ENCODE assay signal across 10 cellular contexts in the genomic region with DNA sequence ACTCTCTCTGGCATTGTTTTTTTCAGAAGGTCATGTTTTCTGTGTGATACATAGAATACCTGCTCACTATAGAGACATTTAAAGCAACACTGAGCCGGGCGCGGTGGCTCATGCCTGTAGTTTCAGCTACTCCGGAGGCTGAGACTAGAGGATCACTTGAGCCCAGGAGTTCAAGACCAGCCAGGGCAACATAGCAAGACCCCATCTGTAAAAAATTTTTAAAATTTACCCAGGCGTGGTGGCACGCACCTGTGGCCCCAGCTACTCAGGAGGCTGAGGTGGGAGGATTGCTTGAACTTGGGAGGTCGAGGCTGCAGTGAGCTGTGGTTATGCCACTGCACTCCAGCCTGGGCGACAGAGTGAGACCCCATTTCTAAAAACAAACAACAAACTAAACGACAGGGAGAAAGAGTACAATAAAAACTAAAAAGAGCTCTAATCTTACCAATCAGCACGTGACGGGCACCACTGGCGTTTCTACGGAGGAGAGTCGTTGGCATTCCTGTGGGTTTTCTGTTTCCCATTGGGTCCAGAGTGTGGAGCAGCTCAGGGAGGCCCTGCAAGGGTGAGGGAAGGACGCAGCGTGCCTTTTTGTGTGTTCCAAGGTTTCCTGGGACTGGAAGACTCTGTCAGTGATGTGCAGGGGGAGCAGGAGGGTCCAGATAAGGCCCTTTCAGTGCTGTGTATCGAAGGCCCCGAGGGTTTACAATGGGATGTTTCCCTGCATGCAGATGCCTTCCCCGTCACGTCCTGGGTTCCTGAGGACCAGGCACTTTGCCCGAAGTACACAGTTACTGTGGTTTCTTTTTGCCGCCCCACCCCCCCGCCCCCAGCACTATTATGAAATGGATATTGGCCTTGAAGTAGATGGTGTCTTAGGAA. TPM values are rescaled to one million over a fixed set of nuclear protein-coding genes. Genes with fewer than 3 reads are reported as not detected.
DNase-seq lines count a peak whose midpoint lies in the region; TF ChIP-seq lines count a peak whose summit lies in the region.
"Had no signal": no experiment of that assay in that cellular context is flagged by ENCODE, and none has a peak within 500 bp of the region (broad histone marks: within the 10 kb centered on the region; RNA-seq: fewer than 3 reads in every experiment).

No MANE protein-coding gene starts in this region.

- no peak overlapping the region for H3K4me3 ChIP-seq in NB4 (ENCODE audit: low read depth, low read length)
- no peak overlapping the region for H3K4me3 ChIP-seq in esophagus squamous epithelium
- no peak overlapping the region for H3K4me3 ChIP-seq in neural progenitor cell

- H4K20me1 ChIP-seq in neural progenitor cell (ENCODE audit: low read depth) = no peaks in the 10 kb centered on the region

- TF ChIP-seq CTCF in NB4 (IDR thresholded peaks at IDR 0.05; ENCODE audit: low read depth, low read length) (no peak), esophagus squamous epithelium (IDR thresholded peaks at IDR 0.05) (no peak), neural progenitor cell (IDR thresholded peaks at IDR 0.05) (no peak)

- H3K27ac ChIP-seq in esophagus squamous epithelium = peak overlapping the region in 3 of 4 donors; percentile 24 to 59 (median 55)
- no peak overlapping the region for H3K27ac ChIP-seq in neural progenitor cell
- H3K27ac ChIP-seq: foreskin keratinocyte had no signal

- intact Hi-C loops in esophagus squamous epithelium (cut with DNase I) = loop anchor here (2.0 kb wide), 1 partner anchor 271 kb away; no protein-coding TSS in a partner anchor

- H3K27me3 ChIP-seq in esophagus squamous epithelium = peaks cover 0 to 31% (median 0%) of the 10 kb centered on the region in 4 donors
- H3K27me3 ChIP-seq in neural progenitor cell = no peaks in the 10 kb centered on the region

- H2AFZ ChIP-seq in neural progenitor cell (replicated peaks) = no peak overlapping the region

- H3K9me3 ChIP-seq in esophagus squamous epithelium (no peaks in the 10 kb centered on the region), neural progenitor cell (ENCODE audit: low read depth) (no peaks in the 10 kb centered on the region)

- peak overlapping the region; percentile 19 for H3K27ac Mint-ChIP-seq in neural progenitor cell
- H3K27ac Mint-ChIP-seq: progenitor cell of endocrine pancreas had no signal

- H3K4me1 Mint-ChIP-seq in neural progenitor cell = peaks cover 7% of the 10 kb centered on the region

- TF ChIP-seq POLR2A in NB4 (IDR thresholded peaks at IDR 0.05; ENCODE audit: extremely low read depth, insufficient read length) (no peak), esophagus squamous epithelium (IDR thresholded peaks at IDR 0.05) (no peak)

- WGBS in esophagus squamous epithelium, 2 donors = 52 to 62% methylated on average over 21 to 22 of the region's 23 CpGs

- peaks cover 11% of the 10 kb centered on the region for H3K27me3 Mint-ChIP-seq in neural progenitor cell (ENCODE audit: insufficient read depth, low read depth)
- H3K27me3 Mint-ChIP-seq: progenitor cell of endocrine pancreas had no signal

- no peaks in the 10 kb centered on the region for H3K36me3 ChIP-seq in esophagus squamous epithelium
- H3K36me3 ChIP-seq in neural progenitor cell = no peaks in the 10 kb centered on the region

- H3K9me3 Mint-ChIP-seq in neural progenitor cell = peaks cover 5% of the 10 kb centered on the region

- H3K4me3 Mint-ChIP-seq in neural progenitor cell = no peak overlapping the region

- no peak overlapping the region for H3K9ac ChIP-seq in neural progenitor cell

- H3F3A ChIP-seq in neural progenitor cell (ENCODE audit: low read depth) = peaks cover under 1% of the 10 kb centered on the region

- peaks cover 3% of the 10 kb centered on the region for H3K36me3 Mint-ChIP-seq in neural progenitor cell

- peaks cover 15 to 25% (median 15%) of the 10 kb centered on the region in 3 donors for H3K4me1 ChIP-seq in esophagus squamous epithelium
- no peaks in the 10 kb centered on the region for H3K4me1 ChIP-seq in neural progenitor cell
- H3K4me1 ChIP-seq: foreskin keratinocyte had no signal

- no peak overlapping the region for H3K4me2 ChIP-seq in neural progenitor cell

- no peaks in the 10 kb centered on the region for H3K79me2 ChIP-seq in neural progenitor cell (ENCODE audit: low read depth)

- DNase-seq in AG08396 (ENCODE audit: low spot score) (peak; percentile 64), NB4 (ENCODE audit: low read depth) (peak; percentile 89), esophagus squamous epithelium (lab: John Stamatoyannopoulos, UW) (no peak), neural progenitor cell (ENCODE audit: low spot score) (no peak), GDM1 (lab: John Stamatoyannopoulos, UW) (no peak), NCI-H226 (no peak), NOMO-1 (lab: John Stamatoyannopoulos, UW; ENCODE audit: unreplicated experiment in 2 of 2) (no peak), NCI-H510A treated with DMSO at 0.1 percent for 48 hours (lab: John Stamatoyannopoulos, UW) (no peak)
- DNase-seq: foreskin keratinocyte had no signal

RNA-seq across cellular contexts. Expression of a gene that starts 7.2 kb away (rescaled TPM):
- not detected for total RNA-seq in esophagus squamous epithelium
- not detected in 2 replicates for total RNA-seq in neural progenitor cell (ENCODE audit: low replicate concordance)
- total RNA-seq: foreskin keratinocyte had no signal

RNA-seq across cellular contexts. Expression of a gene that starts 35.7 kb away (rescaled TPM):
- total RNA-seq in esophagus squamous epithelium = 10 to 100 TPM; 15.4 to 26.8 (median 23.1) TPM
- 26.7 and 48.7 TPM in 2 replicates for total RNA-seq in neural progenitor cell (ENCODE audit: low replicate concordance)

Comparison
In these comparisons a context has a peak if more than half of its experiments do, and no peak if none do; other contexts are left out.
1. DNase-seq: peak in AG08396 (single experiment) and NB4 (single experiment); none in esophagus squamous epithelium (single experiment), neural progenitor cell (single experiment), GDM1 (single experiment), NCI-H226 (single experiment), NOMO-1 (0 of 2) and NCI-H510A treated with DMSO at 0.1 percent for 48 hours (single experiment).